In the genomic region with DNA sequence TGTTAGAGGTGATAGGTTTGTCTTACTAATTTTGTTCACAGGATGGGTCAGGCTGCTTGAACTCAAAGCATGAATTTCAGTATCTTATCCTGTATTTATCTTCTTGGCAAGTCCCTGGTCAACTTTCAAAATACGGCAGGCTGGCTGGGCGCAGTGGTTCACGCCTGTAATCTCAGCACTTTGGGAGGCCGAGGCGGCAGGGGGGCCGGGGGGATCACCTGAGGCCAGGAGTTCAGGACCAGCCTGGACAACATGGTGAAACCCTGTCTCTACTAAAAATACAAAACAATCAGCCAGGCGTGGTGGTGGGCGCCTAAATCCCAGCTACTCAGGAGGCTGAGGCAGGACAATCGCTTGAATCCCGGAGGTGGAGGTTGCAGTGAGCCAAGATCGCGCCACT, we compare ENCODE assay signal across 17 cellular contexts. TPM values are rescaled to one million over a fixed set of nuclear protein-coding genes. Genes with fewer than 3 reads are reported as not detected.
DNase-seq lines count a peak whose midpoint lies in the region; ATAC-seq and TF ChIP-seq lines count a peak whose summit lies in the region.
"Had no signal": no experiment of that assay in that cellular context is flagged by ENCODE, and none has a peak within 500 bp of the region (broad histone marks: within the 10 kb centered on the region; RNA-seq: fewer than 3 reads in every experiment).

No MANE protein-coding gene starts in this region.

- WGBS in mammary epithelial cell (ENCODE audit: low coverage, missing lambda C conversion rate) = 84% methylated on average over 8 of the region's 12 CpGs

- no peaks in the 10 kb centered on the region for H4K20me1 ChIP-seq in mammary epithelial cell (ENCODE audit: insufficient read depth, low read length)

- H3K27me3 ChIP-seq in mammary epithelial cell (ENCODE audit: insufficient read depth, low read length) = no peaks in the 10 kb centered on the region

- peak; percentile 27 for ATAC-seq in left ventricle myocardium superior
- no peak for ATAC-seq in stimulated activated effector memory CD8-positive, alpha-beta T cell treated with anti-CD3 and anti-CD28 coated beads, Interleukin-12 subunit alpha, Interleukin-12 subunit beta, amount 100 ng/mL, for 72 hours

- no peaks in the 10 kb centered on the region for H3K9me3 Mint-ChIP-seq in MCF 10A (ENCODE audit: unreplicated experiment)
- no peaks in the 10 kb centered on the region for H3K9me3 Mint-ChIP-seq in stimulated activated effector memory CD8-positive, alpha-beta T cell treated with anti-CD3 and anti-CD28 coated beads, Interleukin-12 subunit alpha, Interleukin-12 subunit beta, amount 100 ng/mL, for 72 hours

- CTCF ChIA-PET in MCF 10A (lab: Yijun Ruan, JAX) (no interaction called here), mammary epithelial cell (lab: Charles Lee; ENCODE audit: low non-redundant PET) (no interaction called here), RWPE1 (lab: Yijun Ruan, JAX) (no interaction called here)

- no peak overlapping the region for H3K9ac ChIP-seq in mammary epithelial cell (ENCODE audit: insufficient read depth, low read length)

- no peaks in the 10 kb centered on the region for H3K9me3 ChIP-seq in mammary epithelial cell (replicated peaks; ENCODE audit: insufficient read depth, low read length)

- intact Hi-C loops in MCF 10A (cut with micrococcal nuclease) = no loop called here
- intact Hi-C loops in mammary epithelial cell (cut with micrococcal nuclease) = no loop called here
- intact Hi-C loops in left ventricle myocardium superior (cut with micrococcal nuclease) = no loop called here

- no peak overlapping the region for H3K4me3 Mint-ChIP-seq in MCF 10A (ENCODE audit: unreplicated experiment)
- no peak overlapping the region for H3K4me3 Mint-ChIP-seq in stimulated activated effector memory CD8-positive, alpha-beta T cell treated with anti-CD3 and anti-CD28 coated beads, Interleukin-12 subunit alpha, Interleukin-12 subunit beta, amount 100 ng/mL, for 72 hours

- peaks cover 92% of the 10 kb centered on the region for H3K36me3 Mint-ChIP-seq in MCF 10A (ENCODE audit: insufficient read depth, unreplicated experiment)
- H3K36me3 Mint-ChIP-seq in stimulated activated effector memory CD8-positive, alpha-beta T cell treated with anti-CD3 and anti-CD28 coated beads, Interleukin-12 subunit alpha, Interleukin-12 subunit beta, amount 100 ng/mL, for 72 hours = peaks cover 100% of the 10 kb centered on the region

- dilution Hi-C loops in mammary epithelial cell (cut with HindIII; ENCODE audit: low sequenced_read_pairs) = no loop called here

- H3K27ac ChIP-seq in mammary epithelial cell (ENCODE audit: insufficient read depth, low read depth, low read length) (no peak overlapping the region), RWPE1 (peak overlapping the region; percentile 34)
- H3K27ac ChIP-seq: C4-2B had no signal

- no peak for TF ChIP-seq CTCF in MCF 10A (IDR thresholded peaks at IDR 0.05; ENCODE audit: unreplicated experiment)
- no peak for TF ChIP-seq CTCF in mammary epithelial cell (conservative IDR thresholded peaks at IDR 0.05 in 1 of 2, IDR thresholded peaks at IDR 0.05 in 1 of 2; ENCODE audit: extremely low read depth in 1 of 2, insufficient read depth in 1 of 2, low read depth in 1 of 2, low read length in 2 of 2)
- no peak for TF ChIP-seq CTCF in RWPE1 (conservative IDR thresholded peaks at IDR 0.05; ENCODE audit: low read depth)

- no peaks in the 10 kb centered on the region for H3K4me1 ChIP-seq in mammary epithelial cell (ENCODE audit: insufficient read depth, low read length)

- H3K27me3 Mint-ChIP-seq in MCF 10A (ENCODE audit: insufficient read depth, unreplicated experiment) = no peaks in the 10 kb centered on the region

- BruUV-seq in MCF 10A (replicated peaks; lab: Mats Ljungman, UMichigan) (no TSS peak), mammary epithelial cell (replicated peaks; lab: Mats Ljungman, UMichigan) (no TSS peak)

- H3K4me3 ChIP-seq in mammary epithelial cell (replicated peaks in 1 of 3; ENCODE audit: insufficient read depth in 1 of 3, low read depth in 2 of 3, low read length in 3 of 3) = no peak overlapping the region

- DNase-seq in MCF 10A (ENCODE audit: unreplicated experiment) = no peak
- no peak for DNase-seq in mammary epithelial cell
- DNase-seq in RWPE1 (ENCODE audit: low spot score) = no peak
- no peak for DNase-seq in left ventricle myocardium superior
- no peak for DNase-seq in stimulated activated effector memory CD8-positive, alpha-beta T cell treated with anti-CD3 and anti-CD28 coated beads, Interleukin-12 subunit alpha, Interleukin-12 subunit beta, amount 100 ng/mL, for 72 hours (ENCODE audit: low spot score in 2 of 2)
- no peak for DNase-seq in NCI-H2081 treated with DMSO at 0.1 percent for 48 hours (lab: John Stamatoyannopoulos, UW)
- DNase-seq in NCI-H146 treated with DMSO at 0.1 percent for 48 hours (lab: John Stamatoyannopoulos, UW; ENCODE audit: unreplicated experiment) = no peak
- DNase-seq: ACHN, DMS79, KBM-7, MV-4-11, NCI-H1417, NCI-H187 treated with DMSO at 0.1 percent for 48 hours, NCI-H226, NCI-H524, NCI-H82 had no signal

- in situ Hi-C loops in mammary epithelial cell (cut with MboI; ENCODE audit: low sequenced_read_pairs in 2 of 2) = no loop called here

- H3K36me3 ChIP-seq in mammary epithelial cell (ENCODE audit: insufficient read depth, low read length) = peaks cover 43% of the 10 kb centered on the region

- POLR2A ChIA-PET in MCF 10A (lab: Yijun Ruan, JAX) (interaction anchor here (0.9 kb wide), 1 partner anchor 9 kb away, joined by 4 read pairs; no protein-coding TSS in a partner anchor), RWPE1 (lab: Yijun Ruan, JAX; ENCODE audit: low non-redundant PET) (no interaction called here)

- peaks cover 41% of the 10 kb centered on the region for H3K79me2 ChIP-seq in mammary epithelial cell (ENCODE audit: insufficient read depth, low read length)

- no peak overlapping the region for H3K4me2 ChIP-seq in mammary epithelial cell (ENCODE audit: insufficient read depth, low read depth, low read length)

- no peak overlapping the region for H2AFZ ChIP-seq in mammary epithelial cell (ENCODE audit: low read depth, low read length)

- peaks cover 14% of the 10 kb centered on the region for H3K4me1 Mint-ChIP-seq in MCF 10A (ENCODE audit: insufficient read depth, unreplicated experiment)
- peaks cover 6% of the 10 kb centered on the region for H3K4me1 Mint-ChIP-seq in stimulated activated effector memory CD8-positive, alpha-beta T cell treated with anti-CD3 and anti-CD28 coated beads, Interleukin-12 subunit alpha, Interleukin-12 subunit beta, amount 100 ng/mL, for 72 hours

- peak overlapping the region; percentile 19 for H3K27ac Mint-ChIP-seq in MCF 10A (ENCODE audit: low read depth, unreplicated experiment)
- peak overlapping the region; percentile 37 for H3K27ac Mint-ChIP-seq in stimulated activated effector memory CD8-positive, alpha-beta T cell treated with anti-CD3 and anti-CD28 coated beads, Interleukin-12 subunit alpha, Interleukin-12 subunit beta, amount 100 ng/mL, for 72 hours

RNA-seq across cellular contexts. Expression of gene RSL1D1, which starts 25.0 kb away (rescaled TPM):
- total RNA-seq in MCF 10A (2022) (302 and 406 TPM in 2 replicates), mammary epithelial cell (100 to 1,000 TPM; 127 to 209 TPM), left ventricle myocardium superior (119 TPM)
- 114 TPM for polyA plus RNA-seq in mammary epithelial cell
- polyA minus RNA-seq in mammary epithelial cell = 27.8 TPM

RNA-seq across cellular contexts. Expression of gene GSPT1, which starts 39.5 kb away (rescaled TPM):
- 163 and 199 TPM in 2 replicates for total RNA-seq in MCF 10A (2022)
- total RNA-seq in mammary epithelial cell = 100 to 1,000 TPM in 1 of 2 donors, 10 to 100 TPM in 1; 95.7 to 182 TPM
- polyA plus RNA-seq in mammary epithelial cell = 95.0 TPM
- polyA minus RNA-seq in mammary epithelial cell = 286 TPM
- total RNA-seq in left ventricle myocardium superior = 92.5 TPM
